ENCODE assay signal across 9 cellular contexts in the genomic region with DNA sequence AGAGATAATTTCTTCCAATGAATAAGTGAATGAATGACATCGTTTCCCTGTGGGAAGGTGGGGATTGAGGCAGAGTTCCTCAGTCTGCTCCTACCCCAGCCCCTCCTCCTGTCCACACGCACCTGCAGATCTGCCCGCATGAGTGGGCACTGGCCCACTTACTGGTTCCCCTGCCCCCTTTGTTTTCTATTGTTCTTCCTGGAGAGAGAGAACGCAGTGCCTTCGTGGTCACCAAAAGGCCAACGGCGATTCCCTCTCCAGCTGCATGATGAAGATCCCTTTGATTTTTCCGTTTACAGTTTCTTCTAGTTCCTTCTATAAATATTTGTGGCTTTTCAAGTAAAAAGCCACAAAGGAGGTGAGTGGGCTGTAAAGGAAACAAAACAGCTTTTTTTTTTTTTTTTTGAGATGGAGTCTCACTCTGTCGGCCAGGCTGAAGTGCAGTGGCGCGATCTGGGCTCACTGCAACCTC. TPM values are rescaled to one million over a fixed set of nuclear protein-coding genes. Genes with fewer than 3 reads are reported as not detected.
DNase-seq lines count a peak whose midpoint lies in the region; ATAC-seq and TF ChIP-seq lines count a peak whose summit lies in the region.
"Had no signal": no experiment of that assay in that cellular context is flagged by ENCODE, and none has a peak within 500 bp of the region (broad histone marks: within the 10 kb centered on the region; RNA-seq: fewer than 3 reads in every experiment).

No MANE protein-coding gene starts in this region.

- H3K27ac ChIP-seq in CD4-positive, alpha-beta memory T cell (ENCODE audit: low read depth, low read length), result peak overlapping the region; percentile 26
- peak overlapping the region; percentile 46 for H3K27ac ChIP-seq in HL-60 (replicated peaks)

- peaks cover 5 to 10% of the 10 kb centered on the region in 2 donors for H3K36me3 Mint-ChIP-seq in CD4-positive, alpha-beta memory T cell
- peaks cover 5% of the 10 kb centered on the region for H3K36me3 Mint-ChIP-seq in activated CD8-positive, alpha-beta T cell treated with anti-CD3 and anti-CD28 coated beads for 36 hours (ENCODE audit: low read depth)
- H3K36me3 Mint-ChIP-seq in memory B cell, result peaks cover 2% of the 10 kb centered on the region

- no peaks in the 10 kb centered on the region for H3K9me3 Mint-ChIP-seq in CD4-positive, alpha-beta memory T cell
- no peaks in the 10 kb centered on the region for H3K9me3 Mint-ChIP-seq in activated CD8-positive, alpha-beta T cell treated with anti-CD3 and anti-CD28 coated beads for 36 hours
- no peaks in the 10 kb centered on the region for H3K9me3 Mint-ChIP-seq in memory B cell
- H3K9me3 Mint-ChIP-seq: GM23338 had no signal

- intact Hi-C loops in CD4-positive, alpha-beta memory T cell (cut with micrococcal nuclease), result no loop called here
- intact Hi-C loops in activated CD8-positive, alpha-beta T cell treated with anti-CD3 and anti-CD28 coated beads for 36 hours (cut with micrococcal nuclease), result no loop called here

- H3K9me3 ChIP-seq in CD4-positive, alpha-beta memory T cell (ENCODE audit: control insufficient read depth in 1 of 2, low read length in 2 of 2), result no peaks in the 10 kb centered on the region

- no peaks in the 10 kb centered on the region for H3K27me3 ChIP-seq in CD4-positive, alpha-beta memory T cell (ENCODE audit: insufficient read depth, low read length)
- no peaks in the 10 kb centered on the region for H3K27me3 ChIP-seq in HL-60 (ENCODE audit: insufficient read depth, poor library complexity, severe bottlenecking)

- H3K36me3 ChIP-seq in CD4-positive, alpha-beta memory T cell (ENCODE audit: insufficient read depth, low read length), result peaks cover 9% of the 10 kb centered on the region

- no peak overlapping the region for H3K4me3 ChIP-seq in CD4-positive, alpha-beta memory T cell (ENCODE audit: low read length in 2 of 2)
- no peak overlapping the region for H3K4me3 ChIP-seq in HL-60 (replicated peaks; ENCODE audit: insufficient read depth, low read length)
- H3K4me3 ChIP-seq: GM23338 had no signal

- DNase-seq in CD4-positive, alpha-beta memory T cell, result no peak
- DNase-seq in HL-60 (ENCODE audit: low read depth in 1 of 2, low spot score in 1 of 2) (no peak), memory B cell (ENCODE audit: low spot score in 2 of 2) (no peak), cerebellar cortex (ENCODE audit: low spot score) (no peak), globus pallidus (ENCODE audit: low spot score) (no peak), RKO (ENCODE audit: low spot score) (no peak)
- peak; percentile 20 for DNase-seq in activated CD8-positive, alpha-beta T cell treated with anti-CD3 and anti-CD28 coated beads for 36 hours

- CTCF ChIA-PET in CD4-positive, alpha-beta memory T cell (lab: Charles Lee; ENCODE audit: partially characterized antibody), result interaction anchor here (0.6 to 1.7 kb wide), 3 partner anchors 9 to 204 kb away, joined by 3 to 7 read pairs (median 5); no protein-coding TSS in a partner anchor
- CTCF ChIA-PET in activated CD8-positive, alpha-beta T cell treated with anti-CD3 and anti-CD28 coated beads for 36 hours (lab: Charles Lee), result interaction anchor here (1.1 to 2.1 kb wide), 5 partner anchors 9 to 124 kb away, joined by 3 to 6 read pairs (median 4); a partner anchor contains a TSS

- peak; percentile 47 for ATAC-seq in activated CD8-positive, alpha-beta T cell treated with anti-CD3 and anti-CD28 coated beads for 36 hours
- ATAC-seq in memory B cell (ENCODE audit: low read depth) (peak; percentile 50), SK-N-SH treated with all-trans-retinoic acid at 6 μM for 48 hours (no peak)

- peaks cover 26% of the 10 kb centered on the region for H3K4me1 ChIP-seq in CD4-positive, alpha-beta memory T cell (ENCODE audit: insufficient read depth, low read length)

- no peaks in the 10 kb centered on the region for H3K27me3 Mint-ChIP-seq in CD4-positive, alpha-beta memory T cell
- no peaks in the 10 kb centered on the region for H3K27me3 Mint-ChIP-seq in activated CD8-positive, alpha-beta T cell treated with anti-CD3 and anti-CD28 coated beads for 36 hours
- no peaks in the 10 kb centered on the region for H3K27me3 Mint-ChIP-seq in memory B cell

- POLR2A ChIA-PET in CD4-positive, alpha-beta memory T cell (lab: Charles Lee; ENCODE audit: partially characterized antibody), result interaction anchor here (0.7 to 6.0 kb wide), 10 partner anchors 10 to 140 kb away, joined by 3 to 45 read pairs (median 4); a partner anchor contains a TSS
- POLR2A ChIA-PET in activated CD8-positive, alpha-beta T cell treated with anti-CD3 and anti-CD28 coated beads for 36 hours (lab: Charles Lee), result interaction anchor here (1.0 to 4.1 kb wide), 4 partner anchors 10 to 26 kb away, joined by 3 to 28 read pairs (median 4); a partner anchor contains a TSS

- peaks cover 12 to 36% (median 25%) of the 10 kb centered on the region in 4 donors for H3K4me1 Mint-ChIP-seq in CD4-positive, alpha-beta memory T cell
- peaks cover 26% of the 10 kb centered on the region for H3K4me1 Mint-ChIP-seq in activated CD8-positive, alpha-beta T cell treated with anti-CD3 and anti-CD28 coated beads for 36 hours (ENCODE audit: low read depth)
- H3K4me1 Mint-ChIP-seq in memory B cell, result peaks cover 22% of the 10 kb centered on the region

- H3K4me3 Mint-ChIP-seq in CD4-positive, alpha-beta memory T cell, result peak overlapping the region in 7 of 8 donors; percentile 57 to 89 (median 75)
- peak overlapping the region; percentile 54 for H3K4me3 Mint-ChIP-seq in activated CD8-positive, alpha-beta T cell treated with anti-CD3 and anti-CD28 coated beads for 36 hours
- H3K4me3 Mint-ChIP-seq in memory B cell, result peak overlapping the region; percentile 66
- H3K4me3 Mint-ChIP-seq: GM23338 had no signal

- no peak for TF ChIP-seq CTCF in HL-60 (IDR thresholded peaks at IDR 0.05; ENCODE audit: insufficient read depth, low read length)
- no peak for TF ChIP-seq CTCF in activated CD8-positive, alpha-beta T cell treated with anti-CD3 and anti-CD28 coated beads for 36 hours (IDR thresholded peaks at IDR 0.05)

- H3K27ac Mint-ChIP-seq in CD4-positive, alpha-beta memory T cell, result peak overlapping the region; percentile 38 to 93 (median 87)
- peak overlapping the region; percentile 81 for H3K27ac Mint-ChIP-seq in activated CD8-positive, alpha-beta T cell treated with anti-CD3 and anti-CD28 coated beads for 36 hours
- H3K27ac Mint-ChIP-seq in memory B cell, result peak overlapping the region; percentile 30
- H3K27ac Mint-ChIP-seq: GM23338 had no signal

TF ChIP-seq in SK-N-SH treated with all-trans-retinoic acid at 6 μM for 48 hours, 23 proteins besides CTCF, POLR2A, EP300 and RAD21 (continues in another document):
- TF ChIP-seq GLIS3 (CRISPR knock-in tag; IDR thresholded peaks at IDR 0.05) (no peak), OSR1 (CRISPR knock-in tag; IDR thresholded peaks at IDR 0.05) (no peak), BACH2 (CRISPR knock-in tag; IDR thresholded peaks at IDR 0.05; ENCODE audit: borderline replicate concordance) (no peak), ZFP30 (CRISPR knock-in tag; IDR thresholded peaks at IDR 0.05) (no peak), CSDC2 (CRISPR knock-in tag; IDR thresholded peaks at IDR 0.05) (no peak)
- TF ChIP-seq, protein P1, sequence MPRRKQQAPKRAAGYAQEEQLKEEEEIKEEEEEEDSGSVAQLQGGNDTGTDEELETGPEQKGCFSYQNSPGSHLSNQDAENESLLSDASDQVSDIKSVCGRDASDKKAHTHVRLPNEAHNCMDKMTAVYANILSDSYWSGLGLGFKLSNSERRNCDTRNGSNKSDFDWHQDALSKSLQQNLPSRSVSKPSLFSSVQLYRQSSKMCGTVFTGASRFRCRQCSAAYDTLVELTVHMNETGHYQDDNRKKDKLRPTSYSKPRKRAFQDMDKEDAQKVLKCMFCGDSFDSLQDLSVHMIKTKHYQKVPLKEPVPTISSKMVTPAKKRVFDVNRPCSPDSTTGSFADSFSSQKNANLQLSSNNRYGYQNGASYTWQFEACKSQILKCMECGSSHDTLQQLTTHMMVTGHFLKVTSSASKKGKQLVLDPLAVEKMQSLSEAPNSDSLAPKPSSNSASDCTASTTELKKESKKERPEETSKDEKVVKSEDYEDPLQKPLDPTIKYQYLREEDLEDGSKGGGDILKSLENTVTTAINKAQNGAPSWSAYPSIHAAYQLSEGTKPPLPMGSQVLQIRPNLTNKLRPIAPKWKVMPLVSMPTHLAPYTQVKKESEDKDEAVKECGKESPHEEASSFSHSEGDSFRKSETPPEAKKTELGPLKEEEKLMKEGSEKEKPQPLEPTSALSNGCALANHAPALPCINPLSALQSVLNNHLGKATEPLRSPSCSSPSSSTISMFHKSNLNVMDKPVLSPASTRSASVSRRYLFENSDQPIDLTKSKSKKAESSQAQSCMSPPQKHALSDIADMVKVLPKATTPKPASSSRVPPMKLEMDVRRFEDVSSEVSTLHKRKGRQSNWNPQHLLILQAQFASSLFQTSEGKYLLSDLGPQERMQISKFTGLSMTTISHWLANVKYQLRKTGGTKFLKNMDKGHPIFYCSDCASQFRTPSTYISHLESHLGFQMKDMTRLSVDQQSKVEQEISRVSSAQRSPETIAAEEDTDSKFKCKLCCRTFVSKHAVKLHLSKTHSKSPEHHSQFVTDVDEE (CRISPR knock-in tag; IDR thresholded peaks at IDR 0.05), result no peak
- TF ChIP-seq, protein P2, sequence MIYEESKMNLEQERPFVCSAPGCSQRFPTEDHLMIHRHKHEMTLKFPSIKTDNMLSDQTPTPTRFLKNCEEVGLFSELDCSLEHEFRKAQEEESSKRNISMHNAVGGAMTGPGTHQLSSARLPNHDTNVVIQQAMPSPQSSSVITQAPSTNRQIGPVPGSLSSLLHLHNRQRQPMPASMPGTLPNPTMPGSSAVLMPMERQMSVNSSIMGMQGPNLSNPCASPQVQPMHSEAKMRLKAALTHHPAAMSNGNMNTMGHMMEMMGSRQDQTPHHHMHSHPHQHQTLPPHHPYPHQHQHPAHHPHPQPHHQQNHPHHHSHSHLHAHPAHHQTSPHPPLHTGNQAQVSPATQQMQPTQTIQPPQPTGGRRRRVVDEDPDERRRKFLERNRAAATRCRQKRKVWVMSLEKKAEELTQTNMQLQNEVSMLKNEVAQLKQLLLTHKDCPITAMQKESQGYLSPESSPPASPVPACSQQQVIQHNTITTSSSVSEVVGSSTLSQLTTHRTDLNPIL (CRISPR knock-in tag; IDR thresholded peaks at IDR 0.05; ENCODE audit: low read depth), result no peak

RNA-seq across cellular contexts. Expression of a gene that starts 5.7 kb away (rescaled TPM):
- 100 to 1,000 TPM; 100 to 101 TPM for total RNA-seq in CD4-positive, alpha-beta memory T cell
- 10 to 100 TPM; 49.4 to 54.6 TPM for polyA plus RNA-seq in CD4-positive, alpha-beta memory T cell
- 10 to 100 TPM; 79.8 to 80.4 TPM for total RNA-seq in activated CD8-positive, alpha-beta T cell treated with anti-CD3 and anti-CD28 coated beads for 36 hours

RNA-seq across cellular contexts. Expression of a gene that starts 11.1 kb away (rescaled TPM):
- total RNA-seq in CD4-positive, alpha-beta memory T cell, result 100 to 1,000 TPM; 127 to 138 TPM
- polyA plus RNA-seq in CD4-positive, alpha-beta memory T cell, result 10 to 100 TPM; 35.4 to 63.6 TPM
- total RNA-seq in activated CD8-positive, alpha-beta T cell treated with anti-CD3 and anti-CD28 coated beads for 36 hours, result 10 to 100 TPM; 86.2 to 91.6 TPM

RNA-seq across cellular contexts. Expression of a gene that starts 18.5 kb away (rescaled TPM):
- total RNA-seq in CD4-positive, alpha-beta memory T cell, result 10 to 100 TPM; 43.4 to 48.6 TPM
- polyA plus RNA-seq in CD4-positive, alpha-beta memory T cell, result 10 to 100 TPM in 1 of 2 donors, 1 to 10 TPM in 1; 8.7 to 51.5 TPM
- 10 to 100 TPM; 29.9 to 30.3 TPM for total RNA-seq in activated CD8-positive, alpha-beta T cell treated with anti-CD3 and anti-CD28 coated beads for 36 hours

RNA-seq across cellular contexts. Expression of a gene that starts 57.5 kb away (rescaled TPM):
- total RNA-seq in CD4-positive, alpha-beta memory T cell, result 10 to 100 TPM; 13.7 to 13.8 TPM
- polyA plus RNA-seq in CD4-positive, alpha-beta memory T cell, result 1 to 10 TPM; 2.0 to 4.2 TPM
- 10 to 100 TPM; 14.2 to 15.0 TPM for total RNA-seq in activated CD8-positive, alpha-beta T cell treated with anti-CD3 and anti-CD28 coated beads for 36 hours

Comparison
In these comparisons a context has a peak if more than half of its experiments do, and no peak if none do; other contexts are left out.
1. H3K27ac Mint-ChIP-seq: peak in every context shown above with its lines; median percentile 87 in CD4-positive, alpha-beta memory T cell; 81 in activated CD8-positive, alpha-beta T cell treated with anti-CD3 and anti-CD28 coated beads for 36 hours; 30 in memory B cell.